Comparison of ENCODE assay signal across 8 cellular contexts in genomic region chr1:52053862-52054261, GRCh38. TPM values are rescaled to one million over a fixed set of nuclear protein-coding genes. Genes with fewer than 3 reads are reported as not detected.
DNase-seq lines count a peak whose midpoint lies in the region; ATAC-seq and FAIRE-seq lines count a peak whose summit lies in the region.

No MANE protein-coding gene starts in this region.

- H3K4me3 ChIP-seq in adipocyte (ENCODE audit: low read length) (peak overlapping the region; percentile 97), small intestine (ENCODE audit: low read depth in 1 of 2, low read length in 2 of 2) (no peak overlapping the region)

- no peak for FAIRE-seq in small intestine (lab: Jason Lieb, UNC)

- no peaks in the 10 kb centered on the region for H3K9me3 Mint-ChIP-seq in stimulated activated naive CD8-positive, alpha-beta T cell treated with anti-CD3 and anti-CD28 coated beads, Interleukin-15, Interleukin-2, amounts not matched to agents 100 ng/mL and 50 ng/mL, for 24 hours
- no peaks in the 10 kb centered on the region for H3K9me3 Mint-ChIP-seq in memory B cell

- H3K36me3 ChIP-seq in adipocyte (ENCODE audit: control insufficient read depth, insufficient read depth, low read length, severe bottlenecking) = peaks cover 10% of the 10 kb centered on the region
- no peaks in the 10 kb centered on the region for H3K36me3 ChIP-seq in small intestine (ENCODE audit: control insufficient read depth in 2 of 2, insufficient read depth in 2 of 2, low read length in 2 of 2)

- H3K9me3 ChIP-seq in adipocyte (ENCODE audit: control insufficient read depth, low read length) = no peaks in the 10 kb centered on the region
- H3K9me3 ChIP-seq in small intestine (ENCODE audit: control insufficient read depth, low read depth) = no peaks in the 10 kb centered on the region

- H3K36me3 Mint-ChIP-seq in stimulated activated naive CD8-positive, alpha-beta T cell treated with anti-CD3 and anti-CD28 coated beads, Interleukin-15, Interleukin-2, amounts not matched to agents 100 ng/mL and 50 ng/mL, for 24 hours (ENCODE audit: low read depth) = peaks cover 42% of the 10 kb centered on the region
- peaks cover 3% of the 10 kb centered on the region for H3K36me3 Mint-ChIP-seq in memory B cell

- WGBS in small intestine, 3 donors = 91 to 96% (median 95%) methylated on average over 1 of the region's 1 CpG

- no peaks in the 10 kb centered on the region for H3K27me3 Mint-ChIP-seq in stimulated activated naive CD8-positive, alpha-beta T cell treated with anti-CD3 and anti-CD28 coated beads, Interleukin-15, Interleukin-2, amounts not matched to agents 100 ng/mL and 50 ng/mL, for 24 hours
- H3K27me3 Mint-ChIP-seq in memory B cell = no peaks in the 10 kb centered on the region

- DNase-seq in stimulated activated naive CD8-positive, alpha-beta T cell treated with anti-CD3 and anti-CD28 coated beads, Interleukin-15, Interleukin-2, amounts not matched to agents 100 U/mL and 50 U/mL, for 24 hours = no peak
- DNase-seq in adipocyte (ENCODE audit: low read depth) (no peak), memory B cell (ENCODE audit: low spot score in 2 of 2) (no peak), NCI-H510A (lab: John Stamatoyannopoulos, UW) (no peak), small intestine (no peak)

- no peak for ATAC-seq in stimulated activated naive CD8-positive, alpha-beta T cell treated with anti-CD3 and anti-CD28 coated beads, Interleukin-15, Interleukin-2, amounts not matched to agents 100 U/mL and 50 U/mL, for 24 hours
- ATAC-seq in memory B cell (ENCODE audit: low read depth) (no peak), HG02610 (IDR thresholded peaks at IDR 0.05; ENCODE audit: unreplicated experiment) (no peak), GM21367 (IDR thresholded peaks at IDR 0.05; ENCODE audit: unreplicated experiment) (no peak)

- H3K27ac ChIP-seq in small intestine (ENCODE audit: low read depth in 1 of 2, low read length in 1 of 2) = no peak overlapping the region

- H3K27me3 ChIP-seq in adipocyte (replicated peaks; ENCODE audit: control insufficient read depth, insufficient read depth, low read length) = no peaks in the 10 kb centered on the region
- no peaks in the 10 kb centered on the region for H3K27me3 ChIP-seq in small intestine (ENCODE audit: control insufficient read depth in 2 of 2, insufficient read depth in 2 of 2, low read length in 2 of 2)

- peaks cover 39% of the 10 kb centered on the region for H3K4me1 ChIP-seq in adipocyte (ENCODE audit: control insufficient read depth, insufficient read depth, low read length)
- H3K4me1 ChIP-seq in small intestine (ENCODE audit: control insufficient read depth in 2 of 2, insufficient read depth in 1 of 2, low read depth in 1 of 2, low read length in 1 of 2) = peaks cover 2 to 8% of the 10 kb centered on the region in 2 donors

- H3K27ac Mint-ChIP-seq in stimulated activated naive CD8-positive, alpha-beta T cell treated with anti-CD3 and anti-CD28 coated beads, Interleukin-15, Interleukin-2, amounts not matched to agents 100 ng/mL and 50 ng/mL, for 24 hours = peak overlapping the region; percentile 96
- no peak overlapping the region for H3K27ac Mint-ChIP-seq in memory B cell

- H3K4me1 Mint-ChIP-seq in stimulated activated naive CD8-positive, alpha-beta T cell treated with anti-CD3 and anti-CD28 coated beads, Interleukin-15, Interleukin-2, amounts not matched to agents 100 ng/mL and 50 ng/mL, for 24 hours (ENCODE audit: low read depth) = peaks cover 56% of the 10 kb centered on the region
- H3K4me1 Mint-ChIP-seq in memory B cell = peaks cover 36% of the 10 kb centered on the region

- H3K9ac ChIP-seq in adipocyte (ENCODE audit: low read length) = peak overlapping the region; percentile 94

- H3K4me3 Mint-ChIP-seq in stimulated activated naive CD8-positive, alpha-beta T cell treated with anti-CD3 and anti-CD28 coated beads, Interleukin-15, Interleukin-2, amounts not matched to agents 100 ng/mL and 50 ng/mL, for 24 hours = peak overlapping the region; percentile 98
- H3K4me3 Mint-ChIP-seq in memory B cell = peak overlapping the region; percentile 92

RNA-seq across cellular contexts. Expression of gene TXNDC12, which starts 1.1 kb away (rescaled TPM):
- polyA plus RNA-seq in small intestine = 10 to 100 TPM in 2 of 3 donors, 1 to 10 TPM in 1; 8.9 to 43.3 (median 11.6) TPM

RNA-seq across cellular contexts. Expression of gene BTF3L4, which starts 2.2 kb away (rescaled TPM):
- polyA plus RNA-seq in small intestine = 10 to 100 TPM in 2 of 3 donors, 1 to 10 TPM in 1; 9.2 to 24.2 (median 18.4) TPM

RNA-seq across cellular contexts. Expression of gene KTI12, which starts 20.3 kb away (rescaled TPM):
- polyA plus RNA-seq in small intestine = 1 to 10 TPM; 5.1 to 7.9 (median 5.4) TPM
